ENCODE assay signal across 9 cellular contexts in genomic region chr15:96331942-96332853, GRCh38. TPM values are rescaled to one million over a fixed set of nuclear protein-coding genes. Genes with fewer than 3 reads are reported as not detected.
DNase-seq lines count a peak whose midpoint lies in the region; ATAC-seq and TF ChIP-seq lines count a peak whose summit lies in the region.
"Had no signal": no experiment of that assay in that cellular context is flagged by ENCODE, and none has a peak within 500 bp of the region (broad histone marks: within the 10 kb centered on the region; RNA-seq: fewer than 3 reads in every experiment).

No MANE protein-coding gene starts in this region.

- TF ChIP-seq CTCF in GM10266 (IDR thresholded peaks at IDR 0.05; ENCODE audit: control insufficient read depth, insufficient read depth, low read depth, missing control alignments) (no peak), mesothelial cell of epicardium (IDR thresholded peaks at IDR 0.05; ENCODE audit: unreplicated experiment) (no peak)

- H3K27me3 Mint-ChIP-seq in mesothelial cell of epicardium (ENCODE audit: low read depth) = no peaks in the 10 kb centered on the region

- DNase-seq in GM10266 (ENCODE audit: extremely low spot score) (peak; percentile 29), NCI-H524 (lab: John Stamatoyannopoulos, UW) (peak; percentile 61 to 65), mesothelial cell of epicardium (ENCODE audit: low spot score in 2 of 2, unreplicated experiment in 2 of 2) (peak in 1 of 2 experiments; percentile 46)
- DNase-seq in activated CD8-positive, alpha-beta memory T cell treated with anti-CD3 and anti-CD28 coated beads, Interleukin-2, amount 50 U/mL, for 4 hours = no peak
- DNase-seq in stimulated activated CD4-positive, alpha-beta T cell treated with anti-CD3 and anti-CD28 coated beads, Interleukin-4, amount 100 ng/mL, for 1 hour = no peak

- no peaks in the 10 kb centered on the region for H3K9me3 Mint-ChIP-seq in mesothelial cell of epicardium

- peaks cover 57% of the 10 kb centered on the region for H3K4me1 Mint-ChIP-seq in mesothelial cell of epicardium

- no peak for ATAC-seq in GM21423 (IDR thresholded peaks at IDR 0.05; ENCODE audit: unreplicated experiment)
- ATAC-seq in GM18867 (IDR thresholded peaks at IDR 0.05; ENCODE audit: unreplicated experiment) = no peak

- peak overlapping the region; percentile 99 for H3K27ac Mint-ChIP-seq in mesothelial cell of epicardium

- peaks cover 36% of the 10 kb centered on the region for H3K36me3 Mint-ChIP-seq in mesothelial cell of epicardium

- H3K27ac ChIP-seq in cingulate gyrus (ENCODE audit: low read depth, low read length) = peak overlapping the region; percentile 19

- H3K4me3 Mint-ChIP-seq in mesothelial cell of epicardium = peak overlapping the region; percentile 92

RNA-seq across cellular contexts. Expression of gene NR2F2, which starts 1.7 kb away (rescaled TPM):
- 126 to 134 TPM (median 128 TPM) in 3 replicates for total RNA-seq in mesothelial cell of epicardium
- total RNA-seq: T-helper 1 cell treated with Interleukin-12 subunit alpha and Interleukin-12 subunit beta and Interleukin-4 antibody, amounts not matched to agents 30 ng/mL and 1 ng/mL, for 36 hours had no signal

Comparison
In these comparisons a context has a peak if more than half of its experiments do, and no peak if none do; other contexts are left out.
1. DNase-seq: peak in GM10266 (single experiment) and NCI-H524 (2 of 2); none in activated CD8-positive, alpha-beta memory T cell treated with anti-CD3 and anti-CD28 coated beads, Interleukin-2, amount 50 U/mL, for 4 hours (single experiment) and stimulated activated CD4-positive, alpha-beta T cell treated with anti-CD3 and anti-CD28 coated beads, Interleukin-4, amount 100 ng/mL, for 1 hour (single experiment).